ENCODE assay signal across 8 cellular contexts in genomic region chr5:160508780-160509361, GRCh38.
DNase-seq lines count a peak whose midpoint lies in the region; ATAC-seq and TF ChIP-seq lines count a peak whose summit lies in the region.

No MANE protein-coding gene starts in this region.

- H3K9me3 Mint-ChIP-seq in Calu3 (ENCODE audit: low read depth, unreplicated experiment) = no peaks in the 10 kb centered on the region
- no peaks in the 10 kb centered on the region for H3K9me3 Mint-ChIP-seq in activated CD8-positive, alpha-beta T cell treated with anti-CD3 and anti-CD28 coated beads, Interleukin-2, amount 10 ng/mL, durations not matched to agents 7 days and 5 days (ENCODE audit: insufficient read depth)
- no peaks in the 10 kb centered on the region for H3K9me3 Mint-ChIP-seq in effector memory CD8-positive, alpha-beta T cell
- no peaks in the 10 kb centered on the region for H3K9me3 Mint-ChIP-seq in mesothelial cell of epicardium

- POLR2A ChIA-PET in activated CD8-positive, alpha-beta T cell treated with anti-CD3 and anti-CD28 coated beads, Interleukin-2, amount 10 ng/mL, durations not matched to agents 7 days and 5 days (lab: Charles Lee) = interaction anchor here (0.8 kb wide), 1 partner anchor 70 kb away, joined by 4 read pairs; no protein-coding TSS in a partner anchor

- H3K36me3 Mint-ChIP-seq in Calu3 (ENCODE audit: insufficient read depth, unreplicated experiment) (no peaks in the 10 kb centered on the region), mesothelial cell of epicardium (no peaks in the 10 kb centered on the region)
- H3K36me3 Mint-ChIP-seq in activated CD8-positive, alpha-beta T cell treated with anti-CD3 and anti-CD28 coated beads, Interleukin-2, amount 10 ng/mL, durations not matched to agents 7 days and 5 days (ENCODE audit: low read depth) = no peaks in the 10 kb centered on the region
- peaks cover 10% of the 10 kb centered on the region for H3K36me3 Mint-ChIP-seq in effector memory CD8-positive, alpha-beta T cell (ENCODE audit: insufficient read depth)

- CTCF ChIA-PET in Calu3 (lab: Charles Lee) = interaction anchor here (1.0 to 1.4 kb wide), 2 partner anchors 18 to 278 kb away, joined by 3 to 4 read pairs; no protein-coding TSS in a partner anchor
- CTCF ChIA-PET in activated CD8-positive, alpha-beta T cell treated with anti-CD3 and anti-CD28 coated beads, Interleukin-2, amount 10 ng/mL, durations not matched to agents 7 days and 5 days (lab: Charles Lee) = interaction anchor here (1.0 to 5.3 kb wide), 6 partner anchors 11 to 85 kb away, joined by 4 to 177 read pairs (median 10); no protein-coding TSS in a partner anchor

- ATAC-seq in GM19463 (IDR thresholded peaks at IDR 0.05; ENCODE audit: unreplicated experiment) = peak; percentile 64
- ATAC-seq in HG03521 (IDR thresholded peaks at IDR 0.05; ENCODE audit: unreplicated experiment) = peak; percentile 61
- peak; percentile 68 for ATAC-seq in activated CD8-positive, alpha-beta T cell treated with anti-CD3 and anti-CD28 coated beads, Interleukin-2, amount 10 ng/mL, durations not matched to agents 7 days and 5 days
- peak; percentile 73 for ATAC-seq in effector memory CD8-positive, alpha-beta T cell (replicated peaks)

- H3K4me3 Mint-ChIP-seq in Calu3 (ENCODE audit: low read depth, unreplicated experiment) = no peak overlapping the region
- H3K4me3 Mint-ChIP-seq in activated CD8-positive, alpha-beta T cell treated with anti-CD3 and anti-CD28 coated beads, Interleukin-2, amount 10 ng/mL, durations not matched to agents 7 days and 5 days = no peak overlapping the region
- peak overlapping the region; percentile 2 to 9 for H3K4me3 Mint-ChIP-seq in effector memory CD8-positive, alpha-beta T cell
- no peak overlapping the region for H3K4me3 Mint-ChIP-seq in mesothelial cell of epicardium

- H3K4me1 Mint-ChIP-seq in Calu3 (ENCODE audit: low read depth, unreplicated experiment) = peaks cover 18% of the 10 kb centered on the region
- H3K4me1 Mint-ChIP-seq in activated CD8-positive, alpha-beta T cell treated with anti-CD3 and anti-CD28 coated beads, Interleukin-2, amount 10 ng/mL, durations not matched to agents 7 days and 5 days (ENCODE audit: low read depth) = peaks cover 38% of the 10 kb centered on the region
- peaks cover 27 to 41% of the 10 kb centered on the region in 2 donors for H3K4me1 Mint-ChIP-seq in effector memory CD8-positive, alpha-beta T cell (ENCODE audit: low read depth in 2 of 2)
- H3K4me1 Mint-ChIP-seq in mesothelial cell of epicardium = peaks cover 10% of the 10 kb centered on the region

- peak; percentile 83 for DNase-seq in Calu3
- DNase-seq in NCI-H82 treated with DMSO at 0.1 percent for 48 hours (lab: John Stamatoyannopoulos, UW; ENCODE audit: unreplicated experiment) = peak; percentile 44
- peak; percentile 79 for DNase-seq in activated CD8-positive, alpha-beta T cell treated with anti-CD3 and anti-CD28 coated beads, Interleukin-2, amount 10 ng/mL, durations not matched to agents 7 days and 5 days
- peak; percentile 65 to 74 (median 71) for DNase-seq in effector memory CD8-positive, alpha-beta T cell
- peak in 1 of 2 experiments; percentile 62 for DNase-seq in mesothelial cell of epicardium (ENCODE audit: low spot score in 2 of 2, unreplicated experiment in 2 of 2)
- peak in 5 of 6 experiments; percentile 17 to 84 (median 38) for DNase-seq in stimulated activated naive CD4-positive, alpha-beta T cell (lab: John Stamatoyannopoulos, UW)

- no TSS peak for BruUV-seq in Calu3 (replicated peaks; lab: Mats Ljungman, UMichigan)

- H3K27me3 Mint-ChIP-seq in Calu3 (ENCODE audit: unreplicated experiment) (peaks cover 18% of the 10 kb centered on the region), mesothelial cell of epicardium (ENCODE audit: low read depth) (peaks cover 29% of the 10 kb centered on the region)
- H3K27me3 Mint-ChIP-seq in activated CD8-positive, alpha-beta T cell treated with anti-CD3 and anti-CD28 coated beads, Interleukin-2, amount 10 ng/mL, durations not matched to agents 7 days and 5 days (ENCODE audit: low read depth) = peaks cover 7% of the 10 kb centered on the region
- H3K27me3 Mint-ChIP-seq in effector memory CD8-positive, alpha-beta T cell = peaks cover 0 to 32% of the 10 kb centered on the region in 2 donors

- TF ChIP-seq CTCF in Calu3 (IDR thresholded peaks at IDR 0.05; ENCODE audit: unreplicated experiment) (peak; percentile 83), mesothelial cell of epicardium (IDR thresholded peaks at IDR 0.05; ENCODE audit: unreplicated experiment) (peak; percentile 94)

- intact Hi-C loops in Calu3 (cut with micrococcal nuclease; ENCODE audit: unreplicated experiment) = loop anchor here (1.0 to 5.0 kb wide), 4 partner anchors 71 to 278 kb away; no protein-coding TSS in a partner anchor

- H3K27ac Mint-ChIP-seq in Calu3 (ENCODE audit: unreplicated experiment) (no peak overlapping the region), mesothelial cell of epicardium (no peak overlapping the region)
- no peak overlapping the region for H3K27ac Mint-ChIP-seq in activated CD8-positive, alpha-beta T cell treated with anti-CD3 and anti-CD28 coated beads, Interleukin-2, amount 10 ng/mL, durations not matched to agents 7 days and 5 days
- peak overlapping the region; percentile 95 to 97 for H3K27ac Mint-ChIP-seq in effector memory CD8-positive, alpha-beta T cell

Comparison
In these comparisons a context has a peak if more than half of its experiments do, and no peak if none do; other contexts are left out.
1. H3K27ac Mint-ChIP-seq: peak in effector memory CD8-positive, alpha-beta T cell (2 of 2); none in Calu3 (single experiment), activated CD8-positive, alpha-beta T cell treated with anti-CD3 and anti-CD28 coated beads, Interleukin-2, amount 10 ng/mL, durations not matched to agents 7 days and 5 days (single experiment) and mesothelial cell of epicardium (single experiment).
2. H3K4me3 Mint-ChIP-seq: peak in effector memory CD8-positive, alpha-beta T cell (2 of 2); none in Calu3 (single experiment), activated CD8-positive, alpha-beta T cell treated with anti-CD3 and anti-CD28 coated beads, Interleukin-2, amount 10 ng/mL, durations not matched to agents 7 days and 5 days (single experiment) and mesothelial cell of epicardium (single experiment).
3. Peak in every context shown above with its lines, with median percentiles within 50 percentile points of each other: ATAC-seq.